Comparison of ENCODE assay signal across 10 cellular contexts in the genomic region with DNA sequence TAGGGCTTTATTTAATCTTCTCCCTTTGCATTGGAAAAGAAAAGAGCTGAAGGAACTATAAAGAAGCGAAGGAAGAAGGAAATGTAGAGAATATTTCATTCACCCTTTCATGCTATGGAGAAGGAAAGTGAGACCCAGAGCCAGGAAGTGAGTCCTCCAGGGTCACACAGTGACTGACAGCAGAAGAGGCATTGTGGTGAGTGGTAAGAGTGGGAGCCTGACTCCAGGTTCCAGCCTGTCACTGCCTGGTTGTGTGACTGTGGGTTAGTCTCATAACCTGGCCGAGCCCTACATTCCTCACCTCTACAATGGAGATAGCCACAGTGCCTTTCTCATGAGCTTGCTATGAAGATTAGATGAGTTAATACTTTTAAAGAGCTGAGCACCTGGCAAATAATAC.
"Had no signal": no experiment of that assay in that cellular context is flagged by ENCODE, and none has a peak within 500 bp of the region (broad histone marks: within the 10 kb centered on the region; RNA-seq: fewer than 3 reads in every experiment).

No MANE protein-coding gene starts in this region.

- H3K9me3 ChIP-seq: body of pancreas, gastrocnemius medialis, upper lobe of left lung had no signal

- H3K4me1 ChIP-seq: body of pancreas, parathyroid adenoma, upper lobe of left lung had no signal

- DNase-seq: activated CD4-positive, alpha-beta memory T cell treated with anti-CD3 and anti-CD28 coated beads for 36 hours; activated naive CD4-positive, alpha-beta T cell treated with anti-CD3 and anti-CD28 coated beads for 36 hours; body of pancreas; central memory CD4-positive, alpha-beta T cell; effector memory CD4-positive, alpha-beta T cell; gastrocnemius medialis; left ventricle myocardium inferior; upper lobe of left lung had no signal

- FAIRE-seq: keratinocyte had no signal

- H3K79me2 ChIP-seq: parathyroid adenoma had no signal

- H3K9ac ChIP-seq: parathyroid adenoma had no signal

- H3K27ac ChIP-seq: body of pancreas, gastrocnemius medialis, left ventricle myocardium inferior, parathyroid adenoma, upper lobe of left lung had no signal

- H3K27me3 ChIP-seq: body of pancreas, gastrocnemius medialis, upper lobe of left lung had no signal

- H3K36me3 ChIP-seq: gastrocnemius medialis, left ventricle myocardium inferior, upper lobe of left lung had no signal

- H3K4me3 ChIP-seq: body of pancreas, gastrocnemius medialis, left ventricle myocardium inferior, upper lobe of left lung had no signal

- H2AFZ ChIP-seq: parathyroid adenoma had no signal
